Comparison of ENCODE assay signal across 9 cellular contexts in genomic region chr1:150256193-150256548, GRCh38. TPM values are rescaled to one million over a fixed set of nuclear protein-coding genes. Genes with fewer than 3 reads are reported as not detected.
DNase-seq lines count a peak whose midpoint lies in the region; ATAC-seq and TF ChIP-seq lines count a peak whose summit lies in the region.
"Had no signal": no experiment of that assay in that cellular context is flagged by ENCODE, and none has a peak within 500 bp of the region (broad histone marks: within the 10 kb centered on the region; RNA-seq: fewer than 3 reads in every experiment).

No MANE protein-coding gene starts in this region.

- TF ChIP-seq CTCF in KMS-11 (conservative IDR thresholded peaks at IDR 0.05; ENCODE audit: low read depth, low read length) (0 out of 2 replicates have a peak, but pooled peaks have one; percentile 42), chondrocyte (IDR thresholded peaks at IDR 0.05) (peak; percentile 12)

- H3K27me3 ChIP-seq in CD4-positive, CD25-positive, alpha-beta regulatory T cell (ENCODE audit: control insufficient read depth, insufficient read depth, low read length) = peaks cover 27% of the 10 kb centered on the region
- peaks cover 17% of the 10 kb centered on the region for H3K27me3 ChIP-seq in KMS-11 (ENCODE audit: insufficient read depth, low read depth)
- H3K27me3 ChIP-seq in neuron (ENCODE audit: insufficient read depth, low read length) = no peaks in the 10 kb centered on the region

- H3K27ac Mint-ChIP-seq in CD4-positive, CD25-positive, alpha-beta regulatory T cell = peak overlapping the region in 2 of 3 donors; percentile 57 to 88
- peak overlapping the region; percentile 84 for H3K27ac Mint-ChIP-seq in chondrocyte (ENCODE audit: unreplicated experiment)

- peaks cover 73% of the 10 kb centered on the region for H3K27me3 Mint-ChIP-seq in CD4-positive, CD25-positive, alpha-beta regulatory T cell
- H3K27me3 Mint-ChIP-seq in chondrocyte (ENCODE audit: low read depth) = peaks cover 2% of the 10 kb centered on the region

- H2AFZ ChIP-seq in KMS-11 (ENCODE audit: low read depth) = peak overlapping the region; percentile 60; the same call in 1 of the 2 replicates
- H2AFZ ChIP-seq in neuron (ENCODE audit: low read depth, low read length) = peak overlapping the region; percentile 85

- no peak for ATAC-seq in CD4-positive, CD25-positive, alpha-beta regulatory T cell (ENCODE audit: low read depth in 2 of 2)

- peaks cover 12% of the 10 kb centered on the region for H3K4me1 ChIP-seq in CD4-positive, CD25-positive, alpha-beta regulatory T cell (ENCODE audit: control insufficient read depth, insufficient read depth, low read length, poor library complexity, severe bottlenecking)
- H3K4me1 ChIP-seq in KMS-11 (ENCODE audit: low read depth, poor library complexity, severe bottlenecking) = peaks cover 13% of the 10 kb centered on the region
- peaks cover 41% of the 10 kb centered on the region for H3K4me1 ChIP-seq in neuron (ENCODE audit: insufficient read depth, low read length)

- H3K36me3 Mint-ChIP-seq in CD4-positive, CD25-positive, alpha-beta regulatory T cell = no peaks in the 10 kb centered on the region
- no peaks in the 10 kb centered on the region for H3K36me3 Mint-ChIP-seq in chondrocyte (ENCODE audit: low read depth)

- peak overlapping the region; percentile 49 for H3K4me3 ChIP-seq in CD4-positive, CD25-positive, alpha-beta regulatory T cell (ENCODE audit: low read depth, low read length)
- H3K4me3 ChIP-seq in KMS-11 (IDR thresholded peaks at IDR 0.05; ENCODE audit: insufficient read depth, low read depth, low read length) (no peak overlapping the region), neuron (ENCODE audit: low read length) (peak overlapping the region; percentile 68)

- H4K20me1 ChIP-seq in KMS-11 (ENCODE audit: insufficient read depth) = no peaks in the 10 kb centered on the region

- H3K9me3 Mint-ChIP-seq in CD4-positive, CD25-positive, alpha-beta regulatory T cell = no peaks in the 10 kb centered on the region
- H3K9me3 Mint-ChIP-seq in chondrocyte (ENCODE audit: low read depth) = no peaks in the 10 kb centered on the region

- DNase-seq in CD4-positive, CD25-positive, alpha-beta regulatory T cell = no peak
- DNase-seq in chondrocyte (ENCODE audit: low spot score) (no peak), SHP77 treated with DMSO at 0.1 percent for 48 hours (lab: John Stamatoyannopoulos, UW) (no peak), HUDEP-2 (lab: John Stamatoyannopoulos, UW; ENCODE audit: unreplicated experiment in 76 of 76) (no peak), foreskin melanocyte (no peak)
- no peak for DNase-seq in activated effector memory CD4-positive, alpha-beta T cell treated with anti-CD3 and anti-CD28 coated beads, Interleukin-2, amount 50 U/mL, for 16 hours

- peaks cover 5 to 18% (median 13%) of the 10 kb centered on the region in 4 donors for H3K4me1 Mint-ChIP-seq in CD4-positive, CD25-positive, alpha-beta regulatory T cell
- peaks cover 29% of the 10 kb centered on the region for H3K4me1 Mint-ChIP-seq in chondrocyte (ENCODE audit: low read depth)

- no peak overlapping the region for H3K9ac ChIP-seq in KMS-11

- no peaks in the 10 kb centered on the region for H3K9me3 ChIP-seq in CD4-positive, CD25-positive, alpha-beta regulatory T cell (ENCODE audit: control insufficient read depth in 2 of 2, low read length in 2 of 2)
- no peaks in the 10 kb centered on the region for H3K9me3 ChIP-seq in neuron (ENCODE audit: low read length)
- H3K9me3 ChIP-seq: SJSA1 had no signal

- no peaks in the 10 kb centered on the region for H3K79me2 ChIP-seq in KMS-11 (ENCODE audit: insufficient read depth, low read depth)

- peak overlapping the region in 3 of 4 donors; percentile 49 to 61 (median 52) for H3K4me3 Mint-ChIP-seq in CD4-positive, CD25-positive, alpha-beta regulatory T cell
- peak overlapping the region; percentile 51 for H3K4me3 Mint-ChIP-seq in chondrocyte (ENCODE audit: unreplicated experiment)

- H3K36me3 ChIP-seq in CD4-positive, CD25-positive, alpha-beta regulatory T cell (ENCODE audit: control insufficient read depth, insufficient read depth, low read length) = no peaks in the 10 kb centered on the region
- H3K36me3 ChIP-seq in KMS-11 (ENCODE audit: insufficient read depth) (no peaks in the 10 kb centered on the region), neuron (ENCODE audit: insufficient read depth, low read length) (peaks cover 2% of the 10 kb centered on the region)
- H3K36me3 ChIP-seq: SJSA1 had no signal

- H3K4me2 ChIP-seq in KMS-11 = peak overlapping the region; percentile 49; the same call in 1 of the 2 replicates

- no peak overlapping the region for H3K27ac ChIP-seq in CD4-positive, CD25-positive, alpha-beta regulatory T cell (ENCODE audit: insufficient read depth, low read length, poor library complexity, severe bottlenecking)
- H3K27ac ChIP-seq in KMS-11 = no peak overlapping the region

RNA-seq across cellular contexts. Expression of gene CA14, which starts 1.4 kb away (rescaled TPM):
- not detected for total RNA-seq in CD4-positive, CD25-positive, alpha-beta regulatory T cell
- under 1 TPM; 0.68 to 0.97 (median 0.71) TPM for polyA plus RNA-seq in CD4-positive, CD25-positive, alpha-beta regulatory T cell
- not detected in 3 replicates for total RNA-seq in chondrocyte
- total RNA-seq: SJSA1 had no signal

RNA-seq across cellular contexts. Expression of gene APH1A, which starts 12.6 kb away (rescaled TPM):
- total RNA-seq in CD4-positive, CD25-positive, alpha-beta regulatory T cell = 119 TPM
- polyA plus RNA-seq in CD4-positive, CD25-positive, alpha-beta regulatory T cell = 10 to 100 TPM; 74.0 to 85.0 (median 76.9) TPM
- total RNA-seq in chondrocyte = 83.0 to 99.5 TPM (median 89.7 TPM) in 3 replicates

RNA-seq across cellular contexts. Expression of gene C1orf54, which starts 16.4 kb away (rescaled TPM):
- 4.6 TPM for total RNA-seq in CD4-positive, CD25-positive, alpha-beta regulatory T cell
- polyA plus RNA-seq in CD4-positive, CD25-positive, alpha-beta regulatory T cell = 1 to 10 TPM; 2.0 to 6.4 (median 3.5) TPM
- total RNA-seq in chondrocyte = 29.0 to 31.9 TPM (median 31.0 TPM) in 3 replicates

RNA-seq across cellular contexts. Expression of gene ANP32E, which starts 20.3 kb away (rescaled TPM):
- total RNA-seq in CD4-positive, CD25-positive, alpha-beta regulatory T cell = 51.5 TPM
- 10 to 100 TPM; 53.3 to 73.4 (median 58.3) TPM for polyA plus RNA-seq in CD4-positive, CD25-positive, alpha-beta regulatory T cell
- total RNA-seq in chondrocyte = 34.5 to 46.0 TPM (median 40.2 TPM) in 3 replicates

RNA-seq across cellular contexts. Expression of gene CIART, which starts 26.2 kb away (rescaled TPM):
- 2.2 TPM for total RNA-seq in CD4-positive, CD25-positive, alpha-beta regulatory T cell
- polyA plus RNA-seq in CD4-positive, CD25-positive, alpha-beta regulatory T cell = 1 to 10 TPM in 2 of 4 donors, under 1 TPM in 2; 0.56 to 1.3 (median 0.91) TPM
- 3.1 to 3.9 TPM (median 3.1 TPM) in 3 replicates for total RNA-seq in chondrocyte
